ENCODE assay signal across 9 cellular contexts in the genomic region with DNA sequence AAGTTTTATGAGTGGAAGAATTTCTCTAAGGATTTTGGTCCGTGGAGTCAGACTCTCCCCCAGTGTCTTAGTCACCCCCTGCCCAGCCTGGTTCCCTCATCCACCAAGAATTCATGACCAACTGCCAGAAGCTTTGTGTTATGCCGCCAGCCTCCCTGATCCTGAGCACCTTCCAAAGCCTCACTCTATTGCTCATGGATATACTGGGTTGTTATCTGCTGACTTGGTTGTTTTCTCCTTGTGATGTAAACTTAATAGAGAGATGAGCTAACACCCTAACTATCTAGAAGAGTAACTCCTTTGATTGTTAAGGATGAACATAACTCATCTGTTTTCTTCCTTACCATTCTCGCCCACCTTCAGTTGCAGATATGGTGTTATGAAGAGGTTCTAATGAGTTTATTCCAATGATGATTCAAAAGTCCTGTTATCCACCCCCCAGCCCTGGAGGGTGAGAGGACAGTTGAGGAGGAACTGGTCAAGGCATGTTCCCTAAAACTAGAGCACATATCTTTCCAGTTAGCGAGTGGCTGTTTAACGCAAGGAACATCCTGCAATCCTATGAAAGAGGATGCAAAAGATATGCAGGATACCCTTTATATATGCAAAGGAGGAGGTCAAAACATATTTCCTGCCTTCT. TPM values are rescaled to one million over a fixed set of nuclear protein-coding genes. Genes with fewer than 3 reads are reported as not detected.
DNase-seq lines count a peak whose midpoint lies in the region; ATAC-seq and TF ChIP-seq lines count a peak whose summit lies in the region.
"Had no signal": no experiment of that assay in that cellular context is flagged by ENCODE, and none has a peak within 500 bp of the region (broad histone marks: within the 10 kb centered on the region; RNA-seq: fewer than 3 reads in every experiment).

No MANE protein-coding gene starts in this region.

- H3K4me1 ChIP-seq in HCT116 (ENCODE audit: control insufficient read depth in 1 of 2, insufficient read depth in 2 of 2, low read length in 2 of 2), result peaks cover 13 to 25% of the 10 kb centered on the region in 2 experiments; a peak in 3 of 4 replicates

- H3K9me3 ChIP-seq in AG04450 (ENCODE audit: control insufficient read depth, insufficient read depth, low read length) (no peaks in the 10 kb centered on the region; the same call in 1 of the 2 replicates), HCT116 (ENCODE audit: control insufficient read depth in 1 of 2, insufficient read depth in 1 of 2, low read depth in 1 of 2, low read length in 2 of 2) (no peaks in the 10 kb centered on the region)

- BruUV-seq in HCT116 (replicated peaks; lab: Mats Ljungman, UMichigan), result no TSS peak

- no peak for TF ChIP-seq RAD21 in HCT116 (IDR thresholded peaks at IDR 0.05; ENCODE audit: low read depth)

- H3K4me3 Mint-ChIP-seq in activated naive CD8-positive, alpha-beta T cell treated with anti-CD3 and anti-CD28 coated beads for 36 hours, result peak overlapping the region; percentile 32
- H3K4me3 Mint-ChIP-seq in memory B cell, result peak overlapping the region; percentile 87

- peaks cover 15% of the 10 kb centered on the region; the same call in 1 of the 2 replicates for H4K20me1 ChIP-seq in HCT116 (ENCODE audit: insufficient read depth)

- H3K36me3 Mint-ChIP-seq in activated naive CD8-positive, alpha-beta T cell treated with anti-CD3 and anti-CD28 coated beads for 36 hours, result peaks cover 10% of the 10 kb centered on the region
- H3K36me3 Mint-ChIP-seq in memory B cell, result peaks cover 2% of the 10 kb centered on the region

- TF ChIP-seq CTCF in AG04450 (IDR thresholded peaks at IDR 0.05; ENCODE audit: low read depth, low read length) (no peak), HCT116 (IDR thresholded peaks at IDR 0.05 in 2 of 3, conservative IDR thresholded peaks at IDR 0.05 in 1 of 3; ENCODE audit: borderline replicate concordance in 1 of 3, insufficient read depth in 1 of 3, low read depth in 2 of 3, low read length in 2 of 3) (no peak)

- H3K27ac Mint-ChIP-seq in activated naive CD8-positive, alpha-beta T cell treated with anti-CD3 and anti-CD28 coated beads for 36 hours, result no peak overlapping the region
- H3K27ac Mint-ChIP-seq in memory B cell, result peak overlapping the region; percentile 90

- peak overlapping the region; percentile 59 for H3K27ac ChIP-seq in AG04450 (ENCODE audit: low read depth, low read length)
- H3K27ac ChIP-seq in HCT116 (ENCODE audit: low read depth, low read length), result no peak overlapping the region

- H3K27me3 ChIP-seq in AG04450 (ENCODE audit: control insufficient read depth, insufficient read depth, low read length), result no peaks in the 10 kb centered on the region
- H3K27me3 ChIP-seq in HCT116 (ENCODE audit: insufficient read depth, low read length), result no peaks in the 10 kb centered on the region

- peak overlapping the region; percentile 96 for H3K4me2 ChIP-seq in HCT116 (ENCODE audit: low read length)

- H3K9me2 ChIP-seq in HCT116 (ENCODE audit: insufficient read depth), result no peaks in the 10 kb centered on the region

- POLR2A ChIA-PET in AG04450 (lab: Yijun Ruan, JAX) (interaction anchor here (0.5 to 1.4 kb wide), 8 partner anchors 10 to 122 kb away, joined by 3 to 5 read pairs (median 3); a partner anchor contains a TSS), HCT116 (lab: Charles Lee) (no interaction called here)

- H2AFZ ChIP-seq in HCT116 (ENCODE audit: low read depth, low read length, poor library complexity, severe bottlenecking), result peak overlapping the region; percentile 5

- H3K4me3 ChIP-seq in AG04450 (ENCODE audit: low read depth, low read length) (no peak overlapping the region), HCT116 (replicated peaks in 1 of 2; ENCODE audit: low read depth in 1 of 2, low read length in 2 of 2) (peak overlapping the region in 1 of 2 experiments; percentile 52; a peak in 1 of 4 replicates)

- no peak for ATAC-seq in HCT116
- ATAC-seq in memory B cell (ENCODE audit: low read depth), result no peak
- no peak for ATAC-seq in HG02759 (IDR thresholded peaks at IDR 0.05; ENCODE audit: unreplicated experiment)

- 0 out of 2 replicates have a peak overlapping the region, but pooled peaks have one; percentile 98 for H3K9ac ChIP-seq in HCT116 (ENCODE audit: low read length)

- intact Hi-C loops in HCT116 (cut with micrococcal nuclease), result no loop called here

- peaks cover 0 to 5% of the 10 kb centered on the region in 2 experiments; a peak in 1 of 4 replicates for H3K36me3 ChIP-seq in HCT116 (ENCODE audit: control insufficient read depth in 1 of 2, insufficient read depth in 2 of 2, low read length in 2 of 2)

- no peaks in the 10 kb centered on the region for H3K27me3 Mint-ChIP-seq in activated naive CD8-positive, alpha-beta T cell treated with anti-CD3 and anti-CD28 coated beads for 36 hours
- peaks cover 2% of the 10 kb centered on the region for H3K27me3 Mint-ChIP-seq in memory B cell

- no peak for TF ChIP-seq POLR2A in HCT116 (IDR thresholded peaks at IDR 0.05; ENCODE audit: borderline replicate concordance, extremely low read depth, insufficient read depth, insufficient read length)

- DNase-seq in AG04450 (ENCODE audit: low read depth, low spot score) (peak; percentile 78), HCT116 (ENCODE audit: low read depth, low spot score) (no peak), memory B cell (ENCODE audit: low spot score in 2 of 2) (no peak), NCI-H748 (lab: John Stamatoyannopoulos, UW; ENCODE audit: unreplicated experiment) (no peak), HUDEP-2 (lab: John Stamatoyannopoulos, UW; ENCODE audit: unreplicated experiment in 76 of 76) (no peak), NCI-H1048 (lab: John Stamatoyannopoulos, UW) (no peak)
- DNase-seq in activated naive CD8-positive, alpha-beta T cell treated with anti-CD3 and anti-CD28 coated beads for 36 hours, result no peak

- no peaks in the 10 kb centered on the region for H3K9me3 Mint-ChIP-seq in activated naive CD8-positive, alpha-beta T cell treated with anti-CD3 and anti-CD28 coated beads for 36 hours
- H3K9me3 Mint-ChIP-seq in memory B cell, result no peaks in the 10 kb centered on the region

- H3K4me1 Mint-ChIP-seq in activated naive CD8-positive, alpha-beta T cell treated with anti-CD3 and anti-CD28 coated beads for 36 hours, result peaks cover 21% of the 10 kb centered on the region
- H3K4me1 Mint-ChIP-seq in memory B cell, result peaks cover 20% of the 10 kb centered on the region

- CTCF ChIA-PET in AG04450 (lab: Charles Lee), result interaction anchor here (0.6 to 5.0 kb wide), 10 partner anchors 8 to 357 kb away, joined by 3 to 64 read pairs (median 6); no protein-coding TSS in a partner anchor
- CTCF ChIA-PET in HCT116 (lab: Charles Lee), result interaction anchor here (0.8 kb wide), 1 partner anchor 106 kb away, joined by 5 read pairs; no protein-coding TSS in a partner anchor

- peaks cover 34% of the 10 kb centered on the region for H3K79me2 ChIP-seq in HCT116 (ENCODE audit: insufficient read depth, low read length)

- RAD21 ChIA-PET in HCT116 (lab: Charles Lee; ENCODE audit: low non-redundant PET in 1 of 2, low total read pairs in 2 of 2, uncharacterized antibody in 2 of 2, unreplicated experiment in 2 of 2), result no interaction called here

TF ChIP-seq in HCT116, 20 proteins besides CTCF, POLR2A, EP300 and RAD21 (continues in another document):
- TF ChIP-seq, protein P1, sequence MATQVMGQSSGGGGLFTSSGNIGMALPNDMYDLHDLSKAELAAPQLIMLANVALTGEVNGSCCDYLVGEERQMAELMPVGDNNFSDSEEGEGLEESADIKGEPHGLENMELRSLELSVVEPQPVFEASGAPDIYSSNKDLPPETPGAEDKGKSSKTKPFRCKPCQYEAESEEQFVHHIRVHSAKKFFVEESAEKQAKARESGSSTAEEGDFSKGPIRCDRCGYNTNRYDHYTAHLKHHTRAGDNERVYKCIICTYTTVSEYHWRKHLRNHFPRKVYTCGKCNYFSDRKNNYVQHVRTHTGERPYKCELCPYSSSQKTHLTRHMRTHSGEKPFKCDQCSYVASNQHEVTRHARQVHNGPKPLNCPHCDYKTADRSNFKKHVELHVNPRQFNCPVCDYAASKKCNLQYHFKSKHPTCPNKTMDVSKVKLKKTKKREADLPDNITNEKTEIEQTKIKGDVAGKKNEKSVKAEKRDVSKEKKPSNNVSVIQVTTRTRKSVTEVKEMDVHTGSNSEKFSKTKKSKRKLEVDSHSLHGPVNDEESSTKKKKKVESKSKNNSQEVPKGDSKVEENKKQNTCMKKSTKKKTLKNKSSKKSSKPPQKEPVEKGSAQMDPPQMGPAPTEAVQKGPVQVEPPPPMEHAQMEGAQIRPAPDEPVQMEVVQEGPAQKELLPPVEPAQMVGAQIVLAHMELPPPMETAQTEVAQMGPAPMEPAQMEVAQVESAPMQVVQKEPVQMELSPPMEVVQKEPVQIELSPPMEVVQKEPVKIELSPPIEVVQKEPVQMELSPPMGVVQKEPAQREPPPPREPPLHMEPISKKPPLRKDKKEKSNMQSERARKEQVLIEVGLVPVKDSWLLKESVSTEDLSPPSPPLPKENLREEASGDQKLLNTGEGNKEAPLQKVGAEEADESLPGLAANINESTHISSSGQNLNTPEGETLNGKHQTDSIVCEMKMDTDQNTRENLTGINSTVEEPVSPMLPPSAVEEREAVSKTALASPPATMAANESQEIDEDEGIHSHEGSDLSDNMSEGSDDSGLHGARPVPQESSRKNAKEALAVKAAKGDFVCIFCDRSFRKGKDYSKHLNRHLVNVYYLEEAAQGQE (IDR thresholded peaks at IDR 0.05; ENCODE audit: low read depth), result no peak
- no peak for TF ChIP-seq JUND (IDR thresholded peaks at IDR 0.05)

RNA-seq across cellular contexts. Expression of a gene that starts 1.5 kb away (rescaled TPM):
- polyA plus RNA-seq in AG04450 (2011; rRNA removed), result 62.6 and 81.6 TPM in 2 replicates
- 71.4 and 98.7 TPM in 2 replicates for polyA minus RNA-seq in AG04450 (2011; rRNA and poly(A)+ RNA removed)
- 152 TPM for total RNA-seq in HCT116 (2021; ENCODE audit: unreplicated experiment)
- 176 and 191 TPM in 2 replicates for polyA plus RNA-seq in HCT116 (2012)
- 100 to 1,000 TPM; 173 to 177 TPM for total RNA-seq in activated naive CD8-positive, alpha-beta T cell treated with anti-CD3 and anti-CD28 coated beads for 36 hours

RNA-seq across cellular contexts. Expression of a gene that starts 16.3 kb away (rescaled TPM):
- not detected in 2 replicates for polyA plus RNA-seq in AG04450 (2011; rRNA removed)
- not detected in 2 replicates for polyA minus RNA-seq in AG04450 (2011; rRNA and poly(A)+ RNA removed)
- total RNA-seq in HCT116 (2021; ENCODE audit: unreplicated experiment), result not detected
- polyA plus RNA-seq in HCT116 (2012), result 0.08 TPM in 1 of 2 replicates, not detected in the other
- under 1 TPM; 0.14 to 0.16 TPM for total RNA-seq in activated naive CD8-positive, alpha-beta T cell treated with anti-CD3 and anti-CD28 coated beads for 36 hours

RNA-seq across cellular contexts. Expression of a gene that starts 36.1 kb away (rescaled TPM):
- 0.05 TPM in 1 of 2 replicates, not detected in the other for polyA plus RNA-seq in AG04450 (2011; rRNA removed)
- not detected in 2 replicates for polyA minus RNA-seq in AG04450 (2011; rRNA and poly(A)+ RNA removed)
- total RNA-seq in HCT116 (2021; ENCODE audit: unreplicated experiment), result not detected
- polyA plus RNA-seq in HCT116 (2012), result not detected in 2 replicates
- total RNA-seq in activated naive CD8-positive, alpha-beta T cell treated with anti-CD3 and anti-CD28 coated beads for 36 hours, result not detected

RNA-seq across cellular contexts. Expression of a gene that starts 51.6 kb away (rescaled TPM):
- not detected in 2 replicates for polyA plus RNA-seq in AG04450 (2011; rRNA removed)
- not detected in 2 replicates for polyA minus RNA-seq in AG04450 (2011; rRNA and poly(A)+ RNA removed)
- total RNA-seq in HCT116 (2021; ENCODE audit: unreplicated experiment), result not detected
- not detected in 2 replicates for polyA plus RNA-seq in HCT116 (2012)
- not detected for total RNA-seq in activated naive CD8-positive, alpha-beta T cell treated with anti-CD3 and anti-CD28 coated beads for 36 hours
- total RNA-seq: left colon had no signal

RNA-seq across cellular contexts. Expression of a gene that starts 51.7 kb away (rescaled TPM):
- polyA plus RNA-seq in AG04450 (2011; rRNA removed), result 45.6 and 76.0 TPM in 2 replicates
- polyA minus RNA-seq in AG04450 (2011; rRNA and poly(A)+ RNA removed), result 70.8 and 138 TPM in 2 replicates
- 46.9 TPM for total RNA-seq in HCT116 (2021; ENCODE audit: unreplicated experiment)
- polyA plus RNA-seq in HCT116 (2012), result 34.4 and 43.3 TPM in 2 replicates
- total RNA-seq in activated naive CD8-positive, alpha-beta T cell treated with anti-CD3 and anti-CD28 coated beads for 36 hours, result 10 to 100 TPM; 59.1 to 62.3 TPM
